In genomic region chr6:7728855-7729590, GRCh38 we compare ENCODE assay signal across 8 cellular contexts. TPM values are rescaled to one million over a fixed set of nuclear protein-coding genes. Genes with fewer than 3 reads are reported as not detected.
A peak's percentile ranks its signal among the peaks of the same experiment; 100 is the strongest.
DNase-seq lines count a peak whose midpoint lies in the region; ATAC-seq and TF ChIP-seq lines count a peak whose summit lies in the region.

No MANE protein-coding gene starts in this region.

- no peak overlapping the region for H3K4me3 ChIP-seq in OCI-LY7 (ENCODE audit: low read depth, low read length, poor library complexity, severe bottlenecking)
- no peak overlapping the region for H3K4me3 ChIP-seq in hepatocyte
- H3K4me3 ChIP-seq in skeletal muscle tissue (ENCODE audit: low read length in 3 of 3), result peak overlapping the region; percentile 60 to 75 (median 72)

- H3K79me2 ChIP-seq in OCI-LY7 (ENCODE audit: insufficient read depth, low read depth, low read length), result no peaks in the 10 kb centered on the region
- no peaks in the 10 kb centered on the region for H3K79me2 ChIP-seq in hepatocyte

- peaks cover 19% of the 10 kb centered on the region for H3K4me1 ChIP-seq in OCI-LY7 (ENCODE audit: insufficient read depth, low read length, poor library complexity, severe bottlenecking)
- H3K4me1 ChIP-seq in hepatocyte (ENCODE audit: insufficient read depth), result peaks cover 13% of the 10 kb centered on the region
- H3K4me1 ChIP-seq in skeletal muscle tissue (ENCODE audit: control insufficient read depth in 3 of 3, insufficient read depth in 3 of 3, low read length in 3 of 3), result peaks cover 26 to 29% (median 29%) of the 10 kb centered on the region in 3 donors

- H3K27ac ChIP-seq in OCI-LY7 (ENCODE audit: low read depth, low read length, poor library complexity, severe bottlenecking) (no peak overlapping the region), hepatocyte (no peak overlapping the region), skeletal muscle tissue (ENCODE audit: low read depth, low read length) (no peak overlapping the region)

- H4K20me1 ChIP-seq in OCI-LY7 (ENCODE audit: insufficient read depth, low read length), result no peaks in the 10 kb centered on the region
- H4K20me1 ChIP-seq in hepatocyte (ENCODE audit: insufficient read depth, poor library complexity, severe bottlenecking), result no peaks in the 10 kb centered on the region

- no peaks in the 10 kb centered on the region for H3K36me3 ChIP-seq in OCI-LY7 (ENCODE audit: insufficient read depth, low read length)
- H3K36me3 ChIP-seq in hepatocyte (replicated peaks; ENCODE audit: insufficient read depth, low read depth), result no peaks in the 10 kb centered on the region
- no peaks in the 10 kb centered on the region for H3K36me3 ChIP-seq in skeletal muscle tissue (ENCODE audit: control insufficient read depth in 3 of 3, insufficient read depth in 3 of 3, low read length in 3 of 3)

- intact Hi-C loops in OCI-LY7 (cut with micrococcal nuclease; ENCODE audit: unreplicated experiment), result no loop called here

- peak overlapping the region in 1 of 3 donors; percentile 40 for H3K9ac ChIP-seq in skeletal muscle tissue (ENCODE audit: low read depth in 1 of 3, low read length in 3 of 3)

- 19% methylated on average over 12 of the region's 14 CpGs for WGBS in hepatocyte (ENCODE audit: low lambda C conversion rate, missing lambda C conversion rate)

- H3K9me3 Mint-ChIP-seq in T-helper 2 cell treated with Interferon-gamma antibody and Interleukin-4, amounts not matched to agents 5 μg/mL and 100 μg/mL, for 36 hours, result no peaks in the 10 kb centered on the region

- H3K4me3 Mint-ChIP-seq in T-helper 2 cell treated with Interferon-gamma antibody and Interleukin-4, amounts not matched to agents 5 μg/mL and 100 μg/mL, for 36 hours, result peak overlapping the region; percentile 21

- BruUV-seq in OCI-LY7 (replicated peaks; lab: Mats Ljungman, UMichigan), result no TSS peak

- H3K36me3 Mint-ChIP-seq in T-helper 2 cell treated with Interferon-gamma antibody and Interleukin-4, amounts not matched to agents 5 μg/mL and 100 μg/mL, for 36 hours (ENCODE audit: low read depth), result no peaks in the 10 kb centered on the region

- peaks cover 71% of the 10 kb centered on the region for H3K27me3 Mint-ChIP-seq in T-helper 2 cell treated with Interferon-gamma antibody and Interleukin-4, amounts not matched to agents 5 μg/mL and 100 μg/mL, for 36 hours (ENCODE audit: low read depth)

- no peaks in the 10 kb centered on the region for H3K9me3 ChIP-seq in OCI-LY7 (ENCODE audit: low read length)
- H3K9me3 ChIP-seq in hepatocyte (ENCODE audit: low read depth), result no peaks in the 10 kb centered on the region
- H3K9me3 ChIP-seq in skeletal muscle tissue (ENCODE audit: control insufficient read depth in 3 of 3, low read length in 3 of 3), result no peaks in the 10 kb centered on the region

- no peak for TF ChIP-seq CTCF in OCI-LY7 (conservative IDR thresholded peaks at IDR 0.05; ENCODE audit: low read length)
- TF ChIP-seq CTCF in hepatocyte (IDR thresholded peaks at IDR 0.05; ENCODE audit: poor library complexity), result no peak

- H3K27me3 ChIP-seq in hepatocyte, result peaks cover 87% of the 10 kb centered on the region
- H3K27me3 ChIP-seq in skeletal muscle tissue (ENCODE audit: control insufficient read depth in 3 of 3, insufficient read depth in 3 of 3, low read length in 3 of 3), result peaks cover 41 to 58% (median 45%) of the 10 kb centered on the region in 3 donors

- no peak overlapping the region for H2AFZ ChIP-seq in OCI-LY7 (ENCODE audit: low read length)
- no peak overlapping the region for H2AFZ ChIP-seq in hepatocyte

- ATAC-seq in GM18861 (IDR thresholded peaks at IDR 0.05; ENCODE audit: unreplicated experiment), result no peak
- ATAC-seq in GM18867 (IDR thresholded peaks at IDR 0.05; ENCODE audit: unreplicated experiment), result no peak

- peaks cover 14% of the 10 kb centered on the region for H3K4me1 Mint-ChIP-seq in T-helper 2 cell treated with Interferon-gamma antibody and Interleukin-4, amounts not matched to agents 5 μg/mL and 100 μg/mL, for 36 hours (ENCODE audit: low read depth)

- no peak for DNase-seq in T-helper 2 cell treated with Interferon-gamma antibody and Interleukin-4, amounts not matched to agents 5 μg/mL and 100 μg/mL, for 36 hours (ENCODE audit: low spot score)
- DNase-seq in T-helper 2 cell, result no peak
- no peak for DNase-seq in OCI-LY7 (ENCODE audit: low spot score)
- DNase-seq in hepatocyte (ENCODE audit: low spot score), result no peak
- DNase-seq in A172 (ENCODE audit: low spot score), result no peak

- H3K4me2 ChIP-seq in OCI-LY7 (ENCODE audit: low read length) (peak overlapping the region; percentile 63; the same call in 1 of the 2 replicates), hepatocyte (peak overlapping the region; percentile 100)

- POLR2A ChIA-PET in OCI-LY7 (lab: Charles Lee), result interaction anchor here (0.5 to 1.2 kb wide), 2 partner anchors 150 to 333 kb away, joined by 4 read pairs; no protein-coding TSS in a partner anchor

- no peak overlapping the region for H3K27ac Mint-ChIP-seq in T-helper 2 cell treated with Interferon-gamma antibody and Interleukin-4, amounts not matched to agents 5 μg/mL and 100 μg/mL, for 36 hours

- no peaks in the 10 kb centered on the region for H3K9me2 ChIP-seq in OCI-LY7 (ENCODE audit: insufficient read depth, low read length)
- H3K9me2 ChIP-seq in hepatocyte (replicated peaks; ENCODE audit: insufficient read depth), result no peaks in the 10 kb centered on the region

- CTCF ChIA-PET in OCI-LY7 (lab: Charles Lee; ENCODE audit: unreplicated experiment), result interaction anchor here (0.6 kb wide), 1 partner anchor 628 kb away, joined by 3 read pairs; no protein-coding TSS in a partner anchor

RNA-seq across cellular contexts. Expression of gene BMP6, which starts 3.1 kb away (rescaled TPM):
- total RNA-seq in OCI-LY7 (2014; rRNA removed; shearing (Covaris generic)), result 0.10 and 0.38 TPM in 2 replicates
- total RNA-seq in OCI-LY7 (2022), result 0.94 and 1.1 TPM in 2 replicates
- 2.9 and 4.3 TPM in 2 replicates for total RNA-seq in hepatocyte
- polyA plus RNA-seq in hepatocyte, result 3.5 and 4.0 TPM in 2 replicates
- total RNA-seq in skeletal muscle tissue, result 2.1 TPM
- 0.07 and 0.22 TPM in 2 replicates for total RNA-seq in A172 (2014; rRNA removed; shearing (Covaris generic))

Comparison
In these comparisons a context has a peak if more than half of its experiments do, and no peak if none do; other contexts are left out.
1. H3K4me3 ChIP-seq: peak in skeletal muscle tissue (3 of 3); none in OCI-LY7 (single experiment) and hepatocyte (single experiment).